ENCODE assay signal across 1 cellular context in genomic region chr1:220119043-220119512, GRCh38.
TF ChIP-seq lines count a peak whose summit lies in the region.

No MANE protein-coding gene starts in this region.

TF ChIP-seq in K562, 482 proteins besides CTCF, POLR2A, EP300 and RAD21 (continued from another document and continues in another):
- TF ChIP-seq REST (CRISPR knock-in tag; IDR thresholded peaks at IDR 0.05; ENCODE audit: low read depth), result no peak
- peak; percentile 72 for TF ChIP-seq KLF16 (IDR thresholded peaks at IDR 0.05)
- TF ChIP-seq SP2 (IDR thresholded peaks at IDR 0.05; ENCODE audit: extremely low read depth, low read depth, low read length, poor library complexity, severe bottlenecking), result no peak
- TF ChIP-seq, protein P1, sequence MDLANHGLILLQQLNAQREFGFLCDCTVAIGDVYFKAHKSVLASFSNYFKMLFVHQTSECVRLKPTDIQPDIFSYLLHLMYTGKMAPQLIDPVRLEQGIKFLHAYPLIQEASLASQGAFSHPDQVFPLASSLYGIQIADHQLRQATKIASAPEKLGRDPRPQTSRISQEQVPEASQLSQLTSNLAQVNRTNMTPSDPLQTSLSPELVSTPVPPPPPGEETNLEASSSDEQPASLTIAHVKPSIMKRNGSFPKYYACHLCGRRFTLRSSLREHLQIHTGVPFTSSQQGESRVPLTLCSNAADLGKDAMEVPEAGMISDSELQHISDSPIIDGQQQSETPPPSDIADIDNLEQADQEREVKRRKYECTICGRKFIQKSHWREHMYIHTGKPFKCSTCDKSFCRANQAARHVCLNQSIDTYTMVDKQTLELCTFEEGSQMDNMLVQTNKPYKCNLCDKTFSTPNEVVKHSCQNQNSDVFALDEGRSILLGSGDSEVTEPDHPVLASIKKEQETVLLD (IDR thresholded peaks at IDR 0.05), result peak; percentile 36; the same call in 1 of the 2 replicates
- no peak for TF ChIP-seq POLR2B (IDR thresholded peaks at IDR 0.05; ENCODE audit: low read depth, partially characterized antibody)
- TF ChIP-seq ZNF347 (CRISPR knock-in tag; IDR thresholded peaks at IDR 0.05; ENCODE audit: low read depth), result no peak
- TF ChIP-seq ZEB2 (IDR thresholded peaks at IDR 0.05), result peak; percentile 89
- no peak for TF ChIP-seq MYBL2 (IDR thresholded peaks at IDR 0.05; ENCODE audit: low read depth)
- no peak for TF ChIP-seq MYBL2 (CRISPR knock-in tag; IDR thresholded peaks at IDR 0.05; ENCODE audit: borderline replicate concordance)
- no peak for TF ChIP-seq BRD9 (IDR thresholded peaks at IDR 0.05; ENCODE audit: low read depth, partially characterized antibody)
- no peak for TF ChIP-seq BCL6 (CRISPR knock-in tag; IDR thresholded peaks at IDR 0.05)
- no peak for TF ChIP-seq ZNF354B (CRISPR knock-in tag; IDR thresholded peaks at IDR 0.05)
- no peak for TF ChIP-seq RBM22 (IDR thresholded peaks at IDR 0.05; ENCODE audit: low read depth, low read length, poor library complexity, severe bottlenecking)
- TF ChIP-seq NR2C1 (IDR thresholded peaks at IDR 0.05), result peak; percentile 75; the same call in 1 of the 2 replicates
- TF ChIP-seq NR2C1 (tag; IDR thresholded peaks at IDR 0.05), result peak; percentile 88
- TF ChIP-seq PCBP2 (IDR thresholded peaks at IDR 0.05; ENCODE audit: low read depth, low read length, poor library complexity, severe bottlenecking), result no peak
- TF ChIP-seq RFX7 (CRISPR knock-in tag; IDR thresholded peaks at IDR 0.05), result no peak
- TF ChIP-seq ARID2 (IDR thresholded peaks at IDR 0.05), result no peak
- TF ChIP-seq TOE1 (IDR thresholded peaks at IDR 0.05; ENCODE audit: borderline replicate concordance), result 0 out of 2 replicates have a peak, but pooled peaks have one; percentile 28
- TF ChIP-seq TOE1 (CRISPR knock-in tag; IDR thresholded peaks at IDR 0.05; ENCODE audit: borderline replicate concordance, low read depth), result no peak
- no peak for TF ChIP-seq NFIX (CRISPR knock-in tag; IDR thresholded peaks at IDR 0.05; ENCODE audit: low read depth)
- TF ChIP-seq CBFB (CRISPR knock-in tag; IDR thresholded peaks at IDR 0.05), result no peak
- TF ChIP-seq, protein P2, sequence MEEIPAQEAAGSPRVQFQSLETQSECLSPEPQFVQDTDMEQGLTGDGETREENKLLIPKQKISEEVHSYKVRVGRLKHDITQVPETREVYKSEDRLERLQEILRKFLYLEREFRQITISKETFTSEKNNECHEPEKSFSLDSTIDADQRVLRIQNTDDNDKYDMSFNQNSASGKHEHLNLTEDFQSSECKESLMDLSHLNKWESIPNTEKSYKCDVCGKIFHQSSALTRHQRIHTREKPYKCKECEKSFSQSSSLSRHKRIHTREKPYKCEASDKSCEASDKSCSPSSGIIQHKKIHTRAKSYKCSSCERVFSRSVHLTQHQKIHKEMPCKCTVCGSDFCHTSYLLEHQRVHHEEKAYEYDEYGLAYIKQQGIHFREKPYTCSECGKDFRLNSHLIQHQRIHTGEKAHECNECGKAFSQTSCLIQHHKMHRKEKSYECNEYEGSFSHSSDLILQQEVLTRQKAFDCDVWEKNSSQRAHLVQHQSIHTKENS (CRISPR knock-in tag; IDR thresholded peaks at IDR 0.05), result no peak
- no peak for TF ChIP-seq ZBTB7A (IDR thresholded peaks at IDR 0.05; ENCODE audit: borderline replicate concordance, control insufficient read depth, low read depth, low read length)
- TF ChIP-seq GTF2B (IDR thresholded peaks at IDR 0.05; ENCODE audit: extremely low read depth, insufficient read length), result no peak
- TF ChIP-seq, protein P3, sequence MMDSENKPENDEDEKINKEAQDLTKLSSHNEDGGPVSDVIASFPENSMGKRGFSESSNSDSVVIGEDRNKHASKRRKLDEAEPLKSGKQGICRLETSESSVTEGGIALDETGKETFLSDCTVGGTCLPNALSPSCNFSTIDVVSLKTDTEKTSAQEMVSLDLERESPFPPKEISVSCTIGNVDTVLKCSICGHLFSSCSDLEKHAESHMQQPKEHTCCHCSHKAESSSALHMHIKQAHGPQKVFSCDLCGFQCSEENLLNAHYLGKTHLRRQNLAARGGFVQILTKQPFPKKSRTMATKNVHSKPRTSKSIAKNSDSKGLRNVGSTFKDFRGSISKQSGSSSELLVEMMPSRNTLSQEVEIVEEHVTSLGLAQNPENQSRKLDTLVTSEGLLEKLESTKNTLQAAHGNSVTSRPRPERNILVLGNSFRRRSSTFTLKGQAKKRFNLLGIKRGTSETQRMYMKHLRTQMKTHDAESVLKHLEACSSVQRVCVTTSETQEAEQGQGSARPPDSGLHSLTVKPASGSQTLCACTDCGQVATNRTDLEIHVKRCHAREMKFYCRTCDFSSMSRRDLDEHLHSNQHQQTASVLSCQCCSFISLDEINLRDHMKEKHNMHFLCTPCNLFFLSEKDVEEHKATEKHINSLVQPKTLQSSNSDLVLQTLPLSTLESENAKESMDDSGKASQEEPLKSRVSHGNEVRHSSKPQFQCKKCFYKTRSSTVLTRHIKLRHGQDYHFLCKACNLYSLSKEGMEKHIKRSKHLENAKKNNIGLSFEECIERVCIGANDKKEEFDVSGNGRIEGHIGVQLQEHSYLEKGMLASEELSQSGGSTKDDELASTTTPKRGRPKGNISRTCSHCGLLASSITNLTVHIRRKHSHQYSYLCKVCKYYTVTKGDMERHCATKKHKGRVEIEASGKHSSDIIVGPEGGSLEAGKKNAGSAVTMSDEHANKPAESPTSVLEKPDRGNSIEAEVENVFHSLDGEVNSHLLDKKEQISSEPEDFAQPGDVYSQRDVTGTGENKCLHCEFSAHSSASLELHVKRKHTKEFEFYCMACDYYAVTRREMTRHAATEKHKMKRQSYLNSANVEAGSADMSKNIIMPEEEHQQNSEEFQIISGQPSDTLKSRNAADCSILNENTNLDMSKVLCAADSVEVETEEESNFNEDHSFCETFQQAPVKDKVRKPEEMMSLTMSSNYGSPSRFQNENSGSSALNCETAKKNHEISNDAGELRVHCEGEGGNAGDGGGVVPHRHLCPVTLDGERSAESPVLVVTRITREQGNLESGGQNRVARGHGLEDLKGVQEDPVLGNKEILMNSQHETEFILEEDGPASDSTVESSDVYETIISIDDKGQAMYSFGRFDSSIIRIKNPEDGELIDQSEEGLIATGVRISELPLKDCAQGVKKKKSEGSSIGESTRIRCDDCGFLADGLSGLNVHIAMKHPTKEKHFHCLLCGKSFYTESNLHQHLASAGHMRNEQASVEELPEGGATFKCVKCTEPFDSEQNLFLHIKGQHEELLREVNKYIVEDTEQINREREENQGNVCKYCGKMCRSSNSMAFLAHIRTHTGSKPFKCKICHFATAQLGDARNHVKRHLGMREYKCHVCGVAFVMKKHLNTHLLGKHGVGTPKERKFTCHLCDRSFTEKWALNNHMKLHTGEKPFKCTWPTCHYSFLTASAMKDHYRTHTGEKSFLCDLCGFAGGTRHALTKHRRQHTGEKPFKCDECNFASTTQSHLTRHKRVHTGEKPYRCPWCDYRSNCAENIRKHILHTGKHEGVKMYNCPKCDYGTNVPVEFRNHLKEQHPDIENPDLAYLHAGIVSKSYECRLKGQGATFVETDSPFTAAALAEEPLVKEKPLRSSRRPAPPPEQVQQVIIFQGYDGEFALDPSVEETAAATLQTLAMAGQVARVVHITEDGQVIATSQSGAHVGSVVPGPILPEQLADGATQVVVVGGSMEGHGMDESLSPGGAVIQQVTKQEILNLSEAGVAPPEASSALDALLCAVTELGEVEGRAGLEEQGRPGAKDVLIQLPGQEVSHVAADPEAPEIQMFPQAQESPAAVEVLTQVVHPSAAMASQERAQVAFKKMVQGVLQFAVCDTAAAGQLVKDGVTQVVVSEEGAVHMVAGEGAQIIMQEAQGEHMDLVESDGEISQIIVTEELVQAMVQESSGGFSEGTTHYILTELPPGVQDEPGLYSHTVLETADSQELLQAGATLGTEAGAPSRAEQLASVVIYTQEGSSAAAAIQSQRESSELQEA (IDR thresholded peaks at IDR 0.05; ENCODE audit: low read depth), result no peak
- no peak for TF ChIP-seq HNRNPL (IDR thresholded peaks at IDR 0.05; ENCODE audit: low read depth, low read length)
- TF ChIP-seq ETV6 (IDR thresholded peaks at IDR 0.05; ENCODE audit: borderline replicate concordance in 1 of 2, low read depth in 2 of 2, low read length in 1 of 2), result no peak
- no peak for TF ChIP-seq ETV6 (CRISPR knock-in tag; IDR thresholded peaks at IDR 0.05; ENCODE audit: borderline replicate concordance)
- TF ChIP-seq, protein P4, sequence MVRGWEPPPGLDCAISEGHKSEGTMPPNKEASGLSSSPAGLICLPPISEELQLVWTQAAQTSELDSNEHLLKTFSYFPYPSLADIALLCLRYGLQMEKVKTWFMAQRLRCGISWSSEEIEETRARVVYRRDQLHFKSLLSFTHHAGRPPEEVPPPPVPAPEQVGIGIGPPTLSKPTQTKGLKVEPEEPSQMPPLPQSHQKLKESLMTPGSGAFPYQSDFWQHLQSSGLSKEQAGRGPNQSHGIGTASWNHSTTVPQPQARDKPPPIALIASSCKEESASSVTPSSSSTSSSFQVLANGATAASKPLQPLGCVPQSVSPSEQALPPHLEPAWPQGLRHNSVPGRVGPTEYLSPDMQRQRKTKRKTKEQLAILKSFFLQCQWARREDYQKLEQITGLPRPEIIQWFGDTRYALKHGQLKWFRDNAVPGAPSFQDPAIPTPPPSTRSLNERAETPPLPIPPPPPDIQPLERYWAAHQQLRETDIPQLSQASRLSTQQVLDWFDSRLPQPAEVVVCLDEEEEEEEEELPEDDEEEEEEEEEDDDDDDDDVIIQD (CRISPR knock-in tag; IDR thresholded peaks at IDR 0.05), result no peak
- no peak for TF ChIP-seq NEUROD1 (IDR thresholded peaks at IDR 0.05; ENCODE audit: borderline replicate concordance, low read depth, low read length, partially characterized antibody)
- TF ChIP-seq RBM14 (IDR thresholded peaks at IDR 0.05; ENCODE audit: borderline replicate concordance, insufficient read depth, low read depth, low read length), result no peak
- no peak for TF ChIP-seq E2F6 (IDR thresholded peaks at IDR 0.05; ENCODE audit: borderline replicate concordance in 1 of 2, extremely low read depth in 1 of 2, insufficient read depth in 1 of 2, insufficient read length in 1 of 2, low read depth in 1 of 2, low read length in 1 of 2, poor library complexity in 1 of 2, severe bottlenecking in 1 of 2)
- TF ChIP-seq SETDB1 (IDR thresholded peaks at IDR 0.05; ENCODE audit: low read length), result no peak
- TF ChIP-seq, protein P5, sequence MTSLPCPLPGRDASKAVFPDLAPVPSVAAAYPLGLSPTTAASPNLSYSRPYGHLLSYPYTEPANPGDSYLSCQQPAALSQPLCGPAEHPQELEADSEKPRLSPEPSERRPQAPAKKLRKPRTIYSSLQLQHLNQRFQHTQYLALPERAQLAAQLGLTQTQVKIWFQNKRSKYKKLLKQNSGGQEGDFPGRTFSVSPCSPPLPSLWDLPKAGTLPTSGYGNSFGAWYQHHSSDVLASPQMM (CRISPR knock-in tag; IDR thresholded peaks at IDR 0.05), result no peak
- no peak for TF ChIP-seq RBM25 (IDR thresholded peaks at IDR 0.05; ENCODE audit: low read depth, low read length, severe bottlenecking)
- TF ChIP-seq MEF2D (tag; conservative IDR thresholded peaks at IDR 0.05; ENCODE audit: low read depth), result peak; percentile 43; the same call in 1 of the 2 replicates
- TF ChIP-seq ADNP (tag; IDR thresholded peaks at IDR 0.05), result no peak
- peak; percentile 97 for TF ChIP-seq SMARCA4 (IDR thresholded peaks at IDR 0.05)
- TF ChIP-seq GABPB1 (CRISPR knock-in tag; IDR thresholded peaks at IDR 0.05), result no peak
- no peak for TF ChIP-seq YBX1 (IDR thresholded peaks at IDR 0.05)
- no peak for TF ChIP-seq SAP30 (IDR thresholded peaks at IDR 0.05; ENCODE audit: borderline replicate concordance, insufficient read depth, low read depth, low read length, poor library complexity, severe bottlenecking)
- TF ChIP-seq, protein P6, sequence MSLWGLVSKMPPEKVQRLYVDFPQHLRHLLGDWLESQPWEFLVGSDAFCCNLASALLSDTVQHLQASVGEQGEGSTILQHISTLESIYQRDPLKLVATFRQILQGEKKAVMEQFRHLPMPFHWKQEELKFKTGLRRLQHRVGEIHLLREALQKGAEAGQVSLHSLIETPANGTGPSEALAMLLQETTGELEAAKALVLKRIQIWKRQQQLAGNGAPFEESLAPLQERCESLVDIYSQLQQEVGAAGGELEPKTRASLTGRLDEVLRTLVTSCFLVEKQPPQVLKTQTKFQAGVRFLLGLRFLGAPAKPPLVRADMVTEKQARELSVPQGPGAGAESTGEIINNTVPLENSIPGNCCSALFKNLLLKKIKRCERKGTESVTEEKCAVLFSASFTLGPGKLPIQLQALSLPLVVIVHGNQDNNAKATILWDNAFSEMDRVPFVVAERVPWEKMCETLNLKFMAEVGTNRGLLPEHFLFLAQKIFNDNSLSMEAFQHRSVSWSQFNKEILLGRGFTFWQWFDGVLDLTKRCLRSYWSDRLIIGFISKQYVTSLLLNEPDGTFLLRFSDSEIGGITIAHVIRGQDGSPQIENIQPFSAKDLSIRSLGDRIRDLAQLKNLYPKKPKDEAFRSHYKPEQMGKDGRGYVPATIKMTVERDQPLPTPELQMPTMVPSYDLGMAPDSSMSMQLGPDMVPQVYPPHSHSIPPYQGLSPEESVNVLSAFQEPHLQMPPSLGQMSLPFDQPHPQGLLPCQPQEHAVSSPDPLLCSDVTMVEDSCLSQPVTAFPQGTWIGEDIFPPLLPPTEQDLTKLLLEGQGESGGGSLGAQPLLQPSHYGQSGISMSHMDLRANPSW (CRISPR knock-in tag; IDR thresholded peaks at IDR 0.05), result no peak
